Comparison of ENCODE assay signal across 15 cellular contexts in the genomic region with DNA sequence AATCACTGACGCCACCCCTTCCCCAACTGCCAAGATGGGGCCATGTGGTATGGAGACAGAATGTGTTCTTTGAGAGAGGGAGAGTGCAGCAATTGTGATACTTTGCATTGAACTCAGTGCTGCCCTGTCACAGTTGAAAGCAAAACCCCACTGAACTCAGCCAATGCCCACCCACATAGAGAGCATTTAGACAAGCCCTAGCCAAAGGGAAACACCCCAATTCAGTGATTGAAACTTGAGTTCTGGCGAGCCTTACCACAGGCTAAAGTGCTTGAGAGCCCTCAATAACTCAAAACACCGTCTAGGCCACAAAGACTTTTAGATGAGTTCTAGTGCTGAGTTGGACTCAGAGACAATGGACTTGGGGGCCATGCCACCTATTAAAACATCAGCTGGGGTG.
A peak's percentile ranks its signal among the peaks of the same experiment; 100 is the strongest.
DNase-seq lines count a peak whose midpoint lies in the region; ATAC-seq, FAIRE-seq and TF ChIP-seq lines count a peak whose summit lies in the region.
"Had no signal": no experiment of that assay in that cellular context is flagged by ENCODE, and none has a peak within 500 bp of the region (broad histone marks: within the 10 kb centered on the region; RNA-seq: fewer than 3 reads in every experiment).

No MANE protein-coding gene starts in this region.

- CTCF ChIA-PET in GM10248 (lab: Yijun Ruan, JAX) = interaction anchor here (0.7 kb wide), 1 partner anchor 29 kb away, joined by 3 read pairs; no protein-coding TSS in a partner anchor

- DNase-seq in GM12892 (ENCODE audit: insufficient read length) (no peak), GM10248 (ENCODE audit: extremely low spot score) (no peak), GM13977 (ENCODE audit: low spot score) (no peak)
- no peak for DNase-seq in activated CD4-positive, CD25-positive, alpha-beta regulatory T cell treated with anti-CD3 and anti-CD28 coated beads, Interleukin-2, amount 50 U/mL, for 72 hours
- DNase-seq: 8988T, NCI-H1092, NCI-H1694 treated with DMSO at 0.1 percent for 48 hours, NCI-H69, PC-9, T-cell had no signal

- POLR2A ChIA-PET in GM10248 (lab: Yijun Ruan, JAX) = no interaction called here

- in situ Hi-C loops in GM13977 (cut with MboI; ENCODE audit: low pct_unique_long_range_greater_than_20kb, low sequenced_read_pairs, unreplicated experiment) = no loop called here

- TF ChIP-seq CTCF in GM10248 (IDR thresholded peaks at IDR 0.05; ENCODE audit: control extremely low read depth, extremely low read depth, low read depth, missing control alignments) = no peak
- no peak for TF ChIP-seq CTCF in GM13977 (IDR thresholded peaks at IDR 0.05; ENCODE audit: extremely low read depth, insufficient read depth, missing control alignments)

- TF ChIP-seq POLR2A in GM12892 (IDR thresholded peaks at IDR 0.05; ENCODE audit: low read depth, low read length) = no peak

- ATAC-seq in GM21717 (IDR thresholded peaks at IDR 0.05; ENCODE audit: unreplicated experiment) = peak; percentile 77
- ATAC-seq in HG02870 (IDR thresholded peaks at IDR 0.05; ENCODE audit: unreplicated experiment) = peak; percentile 63
- peak; percentile 57 for ATAC-seq in HG03439 (IDR thresholded peaks at IDR 0.05; ENCODE audit: unreplicated experiment)
- ATAC-seq in HG03342 (IDR thresholded peaks at IDR 0.05; ENCODE audit: unreplicated experiment) = no peak
- ATAC-seq: T-cell had no signal

- peak; percentile 68 for FAIRE-seq in GM12892 (lab: Jason Lieb, UNC)
- FAIRE-seq: H54 had no signal
